ENCODE assay signal across 2 cellular contexts in the genomic region with DNA sequence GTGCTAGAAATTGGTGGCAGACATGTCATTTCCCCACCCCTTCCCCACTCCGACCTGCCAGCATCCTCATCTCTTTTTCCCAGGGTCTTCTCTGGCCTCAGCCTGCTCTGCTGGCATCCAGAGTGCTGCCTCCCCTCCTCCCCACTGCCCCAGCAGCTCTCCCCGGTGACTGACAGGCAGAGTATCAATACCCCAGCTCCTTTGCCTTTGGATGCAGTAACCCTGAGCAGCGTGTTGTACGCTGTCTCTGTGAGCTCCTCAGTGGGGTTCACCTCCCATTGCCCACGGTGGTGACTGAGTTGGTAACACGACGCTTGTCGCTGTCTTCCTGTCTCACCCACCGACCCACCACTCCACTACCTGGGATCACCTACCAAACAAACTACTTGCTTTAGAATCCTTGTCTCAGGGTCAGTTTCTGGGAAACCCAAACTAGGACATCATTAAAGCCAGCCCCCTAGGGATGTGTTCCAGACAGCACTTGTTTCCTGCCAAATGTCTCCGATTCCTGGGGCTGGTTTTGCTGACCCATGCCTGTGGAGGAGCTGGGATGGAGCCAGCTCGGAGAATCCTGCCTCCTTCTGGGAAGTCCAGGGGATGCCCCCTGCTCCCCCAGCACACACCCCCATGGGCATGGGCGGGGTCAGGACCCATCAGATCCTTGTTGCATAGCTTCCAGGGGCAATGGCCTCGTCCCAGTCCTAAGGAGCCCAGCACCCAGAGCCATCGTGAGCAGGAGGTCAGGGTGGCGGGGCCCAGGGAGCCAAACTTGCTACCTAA.
TF ChIP-seq lines count a peak whose summit lies in the region.

No MANE protein-coding gene starts in this region.

TF ChIP-seq in GM23338, 12 proteins besides CTCF, POLR2A, EP300 and RAD21 (continued from another document and continues in another):
- no peak for TF ChIP-seq EZH2phosphoT487 (IDR thresholded peaks at IDR 0.05; ENCODE audit: unreplicated experiment)
- no peak for TF ChIP-seq ETS1 (IDR thresholded peaks at IDR 0.05)
- TF ChIP-seq EZH2 (IDR thresholded peaks at IDR 0.05; ENCODE audit: low read depth, unreplicated experiment) = no peak
- no peak for TF ChIP-seq NANOG (IDR thresholded peaks at IDR 0.05; ENCODE audit: borderline replicate concordance)
- TF ChIP-seq REST (IDR thresholded peaks at IDR 0.05; ENCODE audit: unreplicated experiment) = no peak
- no peak for TF ChIP-seq ZNF462 (CRISPR knock-in tag; IDR thresholded peaks at IDR 0.05)
- no peak for TF ChIP-seq ZNF331 (CRISPR knock-in tag; IDR thresholded peaks at IDR 0.05; ENCODE audit: low read depth)

TF ChIP-seq in SK-N-SH, 30 proteins besides CTCF, POLR2A, EP300 and RAD21 (continued from another document):
- TF ChIP-seq FOSL2 (IDR thresholded peaks at IDR 0.05; ENCODE audit: borderline replicate concordance, low read depth) = no peak
- TF ChIP-seq, protein P1, sequence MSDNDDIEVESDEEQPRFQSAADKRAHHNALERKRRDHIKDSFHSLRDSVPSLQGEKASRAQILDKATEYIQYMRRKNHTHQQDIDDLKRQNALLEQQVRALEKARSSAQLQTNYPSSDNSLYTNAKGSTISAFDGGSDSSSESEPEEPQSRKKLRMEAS (IDR thresholded peaks at IDR 0.05; ENCODE audit: low read depth) = no peak
- no peak for TF ChIP-seq TCF12 (IDR thresholded peaks at IDR 0.05)
- no peak for TF ChIP-seq GATA2 (CRISPR knock-in tag; IDR thresholded peaks at IDR 0.05)
- no peak for TF ChIP-seq FOXJ3 (CRISPR knock-in tag; IDR thresholded peaks at IDR 0.05)
- no peak for TF ChIP-seq GABPA (IDR thresholded peaks at IDR 0.05; ENCODE audit: low read depth)
